Comparison of ENCODE assay signal across 36 cellular contexts in genomic region chr5:29833394-29833793, GRCh38.
"Had no signal": no experiment of that assay in that cellular context is flagged by ENCODE, and none has a peak within 500 bp of the region (broad histone marks: within the 10 kb centered on the region; RNA-seq: fewer than 3 reads in every experiment).

No MANE protein-coding gene starts in this region.

- H3K27ac ChIP-seq: ascending aorta, cardiac muscle cell, VCaP had no signal

- H3K27ac Mint-ChIP-seq: activated CD4-positive, alpha-beta memory T cell treated with anti-CD3 and anti-CD28 coated beads, Interleukin-2, amount 10 ng/mL, durations not matched to agents 7 days and 5 days; activated CD4-positive, alpha-beta T cell treated with anti-CD3 and anti-CD28 coated beads for 36 hours; activated CD4-positive, alpha-beta T cell treated with anti-CD3 and anti-CD28 coated beads, Interleukin-2, amount 10 ng/mL, durations not matched to agents 7 days and 5 days; activated CD8-positive, alpha-beta memory T cell treated with anti-CD3 and anti-CD28 coated beads, Interleukin-2, amount 10 ng/mL, durations not matched to agents 7 days and 5 days; activated CD8-positive, alpha-beta T cell treated with anti-CD3 and anti-CD28 coated beads, Interleukin-2, amount 10 ng/mL, durations not matched to agents 7 days and 5 days; activated naive CD4-positive, alpha-beta T cell treated with anti-CD3 and anti-CD28 coated beads, Interleukin-2, amount 10 ng/mL, durations not matched to agents 7 days and 5 days; activated naive CD4-positive, alpha-beta T cell treated with anti-CD3 and anti-CD28 coated beads, Interleukin-2, amount 50 U/mL, for 24 hours; activated naive CD8-positive, alpha-beta T cell; activated naive CD8-positive, alpha-beta T cell treated with anti-CD3 and anti-CD28 coated beads, Interleukin-2, amount 10 ng/mL, durations not matched to agents 7 days and 5 days; activated naive CD8-positive, alpha-beta T cell treated with anti-CD3 and anti-CD28 coated beads, Interleukin-2, amount 50 U/mL, for 24 hours; activated T-cell treated with anti-CD3 and anti-CD28 coated beads, Interleukin-2, amount 50 U/mL, for 24 hours; activated T-helper 2 cell treated with anti-CD3 and anti-CD28 coated beads, Interferon-gamma antibody, Interleukin-2, Interleukin-4, amounts not matched to agents 10 μg/mL and 5 μg/mL and 100 μg/mL, durations not matched to agents 14 hours and 24 hours and 36 hours; brain; T-helper 1 cell treated with Interleukin-12 subunit alpha and Interleukin-12 subunit beta and Interleukin-4 antibody, amounts not matched to agents 30 μg/mL and 1 μg/mL, for 36 hours; T-helper 2 cell treated with Interferon-gamma antibody and Interleukin-4, amounts not matched to agents 5 μg/mL and 100 μg/mL, for 36 hours had no signal

- H3K4me1 Mint-ChIP-seq: activated CD4-positive, alpha-beta memory T cell treated with anti-CD3 and anti-CD28 coated beads, Interleukin-2, amount 10 ng/mL, durations not matched to agents 7 days and 5 days; activated CD4-positive, alpha-beta T cell treated with anti-CD3 and anti-CD28 coated beads for 36 hours; activated CD4-positive, alpha-beta T cell treated with anti-CD3 and anti-CD28 coated beads, Interleukin-2, amount 10 ng/mL, durations not matched to agents 7 days and 5 days; activated CD8-positive, alpha-beta memory T cell treated with anti-CD3 and anti-CD28 coated beads, Interleukin-2, amount 10 ng/mL, durations not matched to agents 7 days and 5 days; activated naive CD4-positive, alpha-beta T cell treated with anti-CD3 and anti-CD28 coated beads, Interleukin-2, amount 10 ng/mL, durations not matched to agents 7 days and 5 days; activated naive CD4-positive, alpha-beta T cell treated with anti-CD3 and anti-CD28 coated beads, Interleukin-2, amount 50 U/mL, for 24 hours; activated naive CD8-positive, alpha-beta T cell treated with anti-CD3 and anti-CD28 coated beads, Interleukin-2, amount 10 ng/mL, durations not matched to agents 7 days and 5 days; activated naive CD8-positive, alpha-beta T cell treated with anti-CD3 and anti-CD28 coated beads, Interleukin-2, amount 50 U/mL, for 24 hours; brain; central memory CD8-positive, alpha-beta T cell had no signal

- H3K4me3 ChIP-seq: ascending aorta, cardiac muscle cell had no signal

- ATAC-seq: activated CD4-positive, alpha-beta T cell treated with anti-CD3 and anti-CD28 coated beads for 36 hours; activated CD4-positive, CD25-positive, alpha-beta regulatory T cell treated with anti-CD3 and anti-CD28 coated beads, Interleukin-2, amount 50 U/mL, for 24 hours; activated CD8-positive, alpha-beta memory T cell treated with anti-CD3 and anti-CD28 coated beads, Interleukin-2, amount 10 ng/mL, durations not matched to agents 7 days and 5 days; activated CD8-positive, alpha-beta T cell treated with anti-CD3 and anti-CD28 coated beads, Interleukin-2, amount 10 ng/mL, durations not matched to agents 7 days and 5 days; activated naive CD8-positive, alpha-beta T cell treated with anti-CD3 and anti-CD28 coated beads, Interleukin-2, amount 50 U/mL, for 24 hours had no signal

- H3K9me3 Mint-ChIP-seq: activated naive CD4-positive, alpha-beta T cell treated with anti-CD3 and anti-CD28 coated beads, Interleukin-2, amount 50 U/mL, for 24 hours had no signal

- DNase-seq: activated CD4-positive, alpha-beta memory T cell treated with anti-CD3 and anti-CD28 coated beads, Interleukin-2, amount 10 ng/mL, durations not matched to agents 7 days and 5 days; activated CD4-positive, alpha-beta T cell treated with anti-CD3 and anti-CD28 coated beads for 1 hour; activated CD4-positive, alpha-beta T cell treated with anti-CD3 and anti-CD28 coated beads for 36 hours; activated CD4-positive, alpha-beta T cell treated with anti-CD3 and anti-CD28 coated beads for 48 hours; activated CD4-positive, alpha-beta T cell treated with anti-CD3 and anti-CD28 coated beads, Interleukin-2, amount 10 ng/mL, durations not matched to agents 7 days and 5 days; activated CD4-positive, alpha-beta T cell treated with anti-CD3 and anti-CD28 coated beads, Interleukin-2, amount 50 U/mL, for 48 hours; activated CD4-positive, CD25-positive, alpha-beta regulatory T cell; activated CD8-positive, alpha-beta memory T cell treated with anti-CD3 and anti-CD28 coated beads for 24 hours; activated CD8-positive, alpha-beta memory T cell treated with anti-CD3 and anti-CD28 coated beads, Interleukin-2, amount 10 ng/mL, durations not matched to agents 7 days and 5 days; activated CD8-positive, alpha-beta memory T cell treated with anti-CD3 and anti-CD28 coated beads, Interleukin-2, amount 50 U/mL, for 48 hours; activated CD8-positive, alpha-beta T cell treated with anti-CD3 and anti-CD28 coated beads, Interleukin-2, amount 10 ng/mL, durations not matched to agents 7 days and 5 days; activated effector memory CD4-positive, alpha-beta T cell treated with Interleukin-2 at 50 U/mL for 16 hours; activated gamma-delta T cell; activated naive CD4-positive, alpha-beta T cell treated with anti-CD3 and anti-CD28 coated beads, Interleukin-2, amount 10 ng/mL, durations not matched to agents 7 days and 5 days; activated naive CD4-positive, alpha-beta T cell treated with Interleukin-2 at 50 U/mL for 16 hours; activated naive CD8-positive, alpha-beta T cell treated with anti-CD3 and anti-CD28 coated beads, Interleukin-2, amount 10 ng/mL, durations not matched to agents 7 days and 5 days; activated naive CD8-positive, alpha-beta T cell treated with anti-CD3 and anti-CD28 coated beads, Interleukin-2, amount 50 U/mL, for 24 hours; activated T-cell treated with anti-CD3 and anti-CD28 coated beads, Interleukin-2, amount 50 U/mL, for 24 hours; activated T-cell treated with anti-CD3 and anti-CD28 coated beads, Interleukin-2, amount 50 U/mL, for 48 hours; amygdala; anterior cingulate cortex; caudate nucleus; T-helper 1 cell; T-helper 2 cell; T-helper 9 cell had no signal

- H3K27me3 ChIP-seq: ascending aorta, cardiac muscle cell had no signal

- H3K36me3 ChIP-seq: ascending aorta, cardiac muscle cell had no signal

- H3K4me3 Mint-ChIP-seq: activated CD4-positive, alpha-beta memory T cell treated with anti-CD3 and anti-CD28 coated beads, Interleukin-2, amount 10 ng/mL, durations not matched to agents 7 days and 5 days; activated CD4-positive, alpha-beta T cell treated with anti-CD3 and anti-CD28 coated beads for 36 hours; activated CD4-positive, alpha-beta T cell treated with anti-CD3 and anti-CD28 coated beads, Interleukin-2, amount 10 ng/mL, durations not matched to agents 7 days and 5 days; activated CD8-positive, alpha-beta memory T cell treated with anti-CD3 and anti-CD28 coated beads, Interleukin-2, amount 10 ng/mL, durations not matched to agents 7 days and 5 days; activated CD8-positive, alpha-beta T cell treated with anti-CD3 and anti-CD28 coated beads, Interleukin-2, amount 10 ng/mL, durations not matched to agents 7 days and 5 days; activated naive CD4-positive, alpha-beta T cell treated with anti-CD3 and anti-CD28 coated beads, Interleukin-2, amount 10 ng/mL, durations not matched to agents 7 days and 5 days; activated naive CD4-positive, alpha-beta T cell treated with anti-CD3 and anti-CD28 coated beads, Interleukin-2, amount 50 U/mL, for 24 hours; activated naive CD8-positive, alpha-beta T cell; activated naive CD8-positive, alpha-beta T cell treated with anti-CD3 and anti-CD28 coated beads, Interleukin-2, amount 10 ng/mL, durations not matched to agents 7 days and 5 days; activated naive CD8-positive, alpha-beta T cell treated with anti-CD3 and anti-CD28 coated beads, Interleukin-2, amount 50 U/mL, for 24 hours; activated T-cell treated with anti-CD3 and anti-CD28 coated beads, Interleukin-2, amount 50 U/mL, for 24 hours; brain; central memory CD8-positive, alpha-beta T cell; T-helper 1 cell treated with Interleukin-12 subunit alpha and Interleukin-12 subunit beta and Interleukin-4 antibody, amounts not matched to agents 30 μg/mL and 1 μg/mL, for 36 hours; T-helper 2 cell treated with Interferon-gamma antibody and Interleukin-4, amounts not matched to agents 5 μg/mL and 100 μg/mL, for 36 hours had no signal

- H3K27me3 Mint-ChIP-seq: activated CD4-positive, alpha-beta memory T cell treated with anti-CD3 and anti-CD28 coated beads, Interleukin-2, amount 10 ng/mL, durations not matched to agents 7 days and 5 days; activated CD4-positive, alpha-beta T cell treated with anti-CD3 and anti-CD28 coated beads for 36 hours; activated CD4-positive, alpha-beta T cell treated with anti-CD3 and anti-CD28 coated beads, Interleukin-2, amount 10 ng/mL, durations not matched to agents 7 days and 5 days; activated CD8-positive, alpha-beta memory T cell treated with anti-CD3 and anti-CD28 coated beads, Interleukin-2, amount 10 ng/mL, durations not matched to agents 7 days and 5 days; activated naive CD4-positive, alpha-beta T cell treated with anti-CD3 and anti-CD28 coated beads, Interleukin-2, amount 10 ng/mL, durations not matched to agents 7 days and 5 days; activated naive CD4-positive, alpha-beta T cell treated with anti-CD3 and anti-CD28 coated beads, Interleukin-2, amount 50 U/mL, for 24 hours; activated naive CD8-positive, alpha-beta T cell; activated naive CD8-positive, alpha-beta T cell treated with anti-CD3 and anti-CD28 coated beads, Interleukin-2, amount 10 ng/mL, durations not matched to agents 7 days and 5 days; activated naive CD8-positive, alpha-beta T cell treated with anti-CD3 and anti-CD28 coated beads, Interleukin-2, amount 50 U/mL, for 24 hours; activated T-cell treated with anti-CD3 and anti-CD28 coated beads, Interleukin-2, amount 50 U/mL, for 24 hours; central memory CD8-positive, alpha-beta T cell had no signal

- H3K36me3 Mint-ChIP-seq: activated CD8-positive, alpha-beta memory T cell treated with anti-CD3 and anti-CD28 coated beads, Interleukin-2, amount 10 ng/mL, durations not matched to agents 7 days and 5 days; activated naive CD4-positive, alpha-beta T cell treated with anti-CD3 and anti-CD28 coated beads, Interleukin-2, amount 10 ng/mL, durations not matched to agents 7 days and 5 days; activated naive CD4-positive, alpha-beta T cell treated with anti-CD3 and anti-CD28 coated beads, Interleukin-2, amount 50 U/mL, for 24 hours; activated naive CD8-positive, alpha-beta T cell; activated naive CD8-positive, alpha-beta T cell treated with anti-CD3 and anti-CD28 coated beads, Interleukin-2, amount 10 ng/mL, durations not matched to agents 7 days and 5 days; brain had no signal

- H3K9me3 ChIP-seq: ascending aorta had no signal

- H3K4me1 ChIP-seq: ascending aorta had no signal
